In genomic region chr12:28938581-28939301, GRCh38 we compare ENCODE assay signal across 20 cellular contexts.
DNase-seq lines count a peak whose midpoint lies in the region; FAIRE-seq and TF ChIP-seq lines count a peak whose summit lies in the region.
"Had no signal": no experiment of that assay in that cellular context is flagged by ENCODE, and none has a peak within 500 bp of the region (broad histone marks: within the 10 kb centered on the region; RNA-seq: fewer than 3 reads in every experiment).

No MANE protein-coding gene starts in this region.

- no peak overlapping the region for H3K9ac ChIP-seq in kidney (ENCODE audit: low read length in 2 of 2)

- H3K27me3 Mint-ChIP-seq in MCF 10A (ENCODE audit: insufficient read depth, unreplicated experiment), result no peaks in the 10 kb centered on the region
- H3K27me3 Mint-ChIP-seq: activated CD8-positive, alpha-beta T cell treated with anti-CD3 and anti-CD28 coated beads for 36 hours had no signal

- no peaks in the 10 kb centered on the region for H3K36me3 Mint-ChIP-seq in MCF 10A (ENCODE audit: insufficient read depth, unreplicated experiment)

- CTCF ChIA-PET in MCF 10A (lab: Yijun Ruan, JAX), result interaction anchor here (0.9 kb wide), 1 partner anchor 24 kb away, joined by 3 read pairs; no protein-coding TSS in a partner anchor

- no peak for FAIRE-seq in kidney (lab: Jason Lieb, UNC)

- H3K4me1 Mint-ChIP-seq in MCF 10A (ENCODE audit: insufficient read depth, unreplicated experiment), result peaks cover 59% of the 10 kb centered on the region

- TF ChIP-seq CTCF in MCF 10A (IDR thresholded peaks at IDR 0.05; ENCODE audit: unreplicated experiment) (no peak), vagina (IDR thresholded peaks at IDR 0.05) (no peak), kidney (IDR thresholded peaks at IDR 0.05; ENCODE audit: borderline replicate concordance, extremely low read depth, insufficient read depth) (no peak)

- no peaks in the 10 kb centered on the region for H3K36me3 ChIP-seq in vagina
- H3K36me3 ChIP-seq in kidney (ENCODE audit: control insufficient read depth in 1 of 2, insufficient read depth in 2 of 2, low read length in 2 of 2), result no peaks in the 10 kb centered on the region
- H3K36me3 ChIP-seq: adrenal gland, thyroid gland had no signal

- H3K9me3 ChIP-seq in vagina (no peaks in the 10 kb centered on the region), kidney (ENCODE audit: control insufficient read depth in 1 of 2, low read length in 2 of 2) (no peaks in the 10 kb centered on the region)
- H3K9me3 ChIP-seq: adrenal gland, thyroid gland had no signal

- no peak for TF ChIP-seq POLR2A in vagina (IDR thresholded peaks at IDR 0.05)

- H3K4me1 ChIP-seq in vagina, result peaks cover 28% of the 10 kb centered on the region
- no peaks in the 10 kb centered on the region for H3K4me1 ChIP-seq in kidney (ENCODE audit: control insufficient read depth in 1 of 2, insufficient read depth in 1 of 2, low read depth in 1 of 2, low read length in 2 of 2)
- H3K4me1 ChIP-seq: adrenal gland, thyroid gland had no signal

- POLR2A ChIA-PET in MCF 10A (lab: Yijun Ruan, JAX), result interaction anchor here (0.6 kb wide), 1 partner anchor 282 kb away, joined by 3 read pairs; no protein-coding TSS in a partner anchor

- peaks cover 5% of the 10 kb centered on the region for H3K9me3 Mint-ChIP-seq in MCF 10A (ENCODE audit: unreplicated experiment)
- H3K9me3 Mint-ChIP-seq: activated CD8-positive, alpha-beta T cell treated with anti-CD3 and anti-CD28 coated beads for 36 hours had no signal

- H3K27ac ChIP-seq in vagina (peak overlapping the region; percentile 23), kidney (ENCODE audit: low read depth in 2 of 2, low read length in 2 of 2) (no peak overlapping the region)
- H3K27ac ChIP-seq: adrenal gland, thyroid gland had no signal

- BruUV-seq in MCF 10A (replicated peaks; lab: Mats Ljungman, UMichigan), result TSS peak; percentile 39

- no peak overlapping the region for H3K4me3 Mint-ChIP-seq in MCF 10A (ENCODE audit: unreplicated experiment)
- H3K4me3 Mint-ChIP-seq: activated CD8-positive, alpha-beta T cell treated with anti-CD3 and anti-CD28 coated beads for 36 hours had no signal

- peak overlapping the region; percentile 85 for H3K27ac Mint-ChIP-seq in MCF 10A (ENCODE audit: low read depth, unreplicated experiment)
- H3K27ac Mint-ChIP-seq: activated CD8-positive, alpha-beta T cell treated with anti-CD3 and anti-CD28 coated beads for 36 hours had no signal

- H3K4me3 ChIP-seq in vagina (no peak overlapping the region), kidney (ENCODE audit: low read length in 2 of 2) (no peak overlapping the region)
- H3K4me3 ChIP-seq: adrenal gland, lung, thyroid gland had no signal

- peak; percentile 0 for DNase-seq in NCI-H748 (lab: John Stamatoyannopoulos, UW; ENCODE audit: unreplicated experiment)
- DNase-seq in NCI-H748 treated with DMSO at 0.1 percent for 48 hours (lab: John Stamatoyannopoulos, UW), result no peak
- no peak for DNase-seq in MCF 10A (ENCODE audit: unreplicated experiment)
- DNase-seq in kidney tubule cell (ENCODE audit: low spot score), result peak; percentile 38
- DNase-seq in vagina (ENCODE audit: extremely low spot score in 2 of 2), result no peak
- no peak for DNase-seq in amygdala (lab: John Stamatoyannopoulos, UW)
- DNase-seq in kidney, result no peak
- no peak for DNase-seq in SHP77 (lab: John Stamatoyannopoulos, UW)
- DNase-seq: activated CD8-positive, alpha-beta T cell treated with anti-CD3 and anti-CD28 coated beads for 36 hours; adrenal gland; hippocampal formation; NCI-H1092 treated with DMSO at 0.1 percent for 48 hours; NCI-H2081 treated with DMSO at 0.1 percent for 48 hours; NCI-H526 treated with DMSO at 0.1 percent for 48 hours; stimulated activated CD4-positive, alpha-beta T cell treated with anti-CD3 and anti-CD28 coated beads, Interleukin-12 subunit alpha, Interleukin-12 subunit beta, amount 100 ng/mL, for 4 hours; stimulated activated CD4-positive, alpha-beta T cell treated with anti-CD3 and anti-CD28 coated beads, Interleukin-4, amount 100 ng/mL, for 4 hours; stimulated activated naive CD8-positive, alpha-beta T cell treated with anti-CD3 and anti-CD28 coated beads, Interleukin-15, Interleukin-2, amounts not matched to agents 100 U/mL and 50 U/mL, for 24 hours; T-helper 9 cell; thyroid gland had no signal

- intact Hi-C loops in MCF 10A (cut with micrococcal nuclease) (no loop called here), vagina (cut with DNase I) (no loop called here), kidney (cut with DNase I) (no loop called here)

- no peaks in the 10 kb centered on the region for H3K27me3 ChIP-seq in vagina
- H3K27me3 ChIP-seq: adrenal gland, thyroid gland had no signal

Comparison
In these comparisons a context has a peak if more than half of its experiments do, and no peak if none do; other contexts are left out.
1. DNase-seq: peak in NCI-H748 (single experiment) and kidney tubule cell (single experiment); none in NCI-H748 treated with DMSO at 0.1 percent for 48 hours (single experiment), MCF 10A (single experiment), vagina (0 of 2), amygdala (0 of 56), kidney (single experiment) and SHP77 (0 of 2).